In the genomic region with DNA sequence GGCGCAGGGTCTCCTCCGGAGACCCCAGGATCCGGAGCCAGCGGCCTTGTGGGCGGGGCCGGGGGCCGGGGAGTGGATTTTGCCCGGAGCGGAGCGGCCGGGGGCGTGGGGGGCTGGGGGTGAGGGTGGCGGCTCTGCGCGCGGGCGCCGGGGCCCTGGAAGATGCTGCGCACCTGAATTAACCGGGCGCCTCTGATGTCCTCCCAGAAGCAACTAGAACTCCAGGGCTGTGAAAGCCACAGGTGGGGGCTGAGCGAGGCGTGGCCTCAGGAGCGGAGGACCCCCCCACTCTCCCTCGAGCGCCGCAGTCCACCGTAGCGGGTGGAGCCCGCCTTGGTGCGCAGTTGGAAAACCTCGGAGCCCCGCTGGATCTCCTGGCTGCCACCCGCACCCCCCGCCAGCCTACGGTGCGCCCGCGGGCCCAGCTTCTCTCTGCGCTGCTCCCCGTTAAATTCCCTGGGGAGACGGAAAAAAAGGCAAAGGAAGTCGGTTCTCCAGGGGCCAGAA, we compare ENCODE assay signal across 8 cellular contexts. TPM values are rescaled to one million over a fixed set of nuclear protein-coding genes. Genes with fewer than 3 reads are reported as not detected.
DNase-seq lines count a peak whose midpoint lies in the region; ATAC-seq and TF ChIP-seq lines count a peak whose summit lies in the region.

No MANE protein-coding gene starts in this region.

- DNase-seq in GM03348 (ENCODE audit: low spot score) (peak; percentile 63), NCI-H2227 (lab: John Stamatoyannopoulos, UW; ENCODE audit: unreplicated experiment) (peak; percentile 59), body of pancreas (peak; percentile 20 to 38 (median 30)), iPS-NIHi7 (ENCODE audit: extremely low spot score) (peak; percentile 41), NCI-H2029 treated with DMSO at 0.1 percent for 48 hours (lab: John Stamatoyannopoulos, UW) (no peak)

- no peak for TF ChIP-seq CTCF in body of pancreas (IDR thresholded peaks at IDR 0.05)

- TF ChIP-seq POLR2A in body of pancreas (IDR thresholded peaks at IDR 0.05): no peak

- H3K4me3 ChIP-seq in body of pancreas (peak overlapping the region; percentile 88 to 94), skin epidermis (peak overlapping the region; percentile 74 to 95 (median 86))

- no peaks in the 10 kb centered on the region for H3K9me3 ChIP-seq in body of pancreas

- H3K36me3 ChIP-seq in body of pancreas (replicated peaks in 1 of 2; ENCODE audit: insufficient read depth in 1 of 2, low read depth in 2 of 2): no peaks in the 10 kb centered on the region

- peak overlapping the region; percentile 53 to 89 (median 84) for H3K27ac ChIP-seq in body of pancreas
- H3K27ac ChIP-seq in skin epidermis: peak overlapping the region; percentile 71 to 98 (median 90)

- 3 to 9% methylated on average over 7 to 40 of the region's 43 CpGs for WGBS in body of pancreas, 2 donors

- ATAC-seq in body of pancreas (peak; percentile 31), GM21825 (IDR thresholded peaks at IDR 0.05; ENCODE audit: unreplicated experiment) (no peak), GM21423 (IDR thresholded peaks at IDR 0.05; ENCODE audit: unreplicated experiment) (no peak)

- intact Hi-C loops in body of pancreas (cut with DNase I): no loop called here

- H3K4me1 ChIP-seq in body of pancreas: peaks cover 32% of the 10 kb centered on the region

- H3K27me3 ChIP-seq in body of pancreas: no peaks in the 10 kb centered on the region

RNA-seq across cellular contexts. Expression of gene SLC26A11, which starts 0.5 kb away (rescaled TPM):
- 10 to 100 TPM in 1 of 2 donors, 1 to 10 TPM in 1; 7.5 to 11.5 TPM for total RNA-seq in body of pancreas

RNA-seq across cellular contexts. Expression of gene SGSH, which starts 0.6 kb away (rescaled TPM):
- 10 to 100 TPM; 29.6 to 42.8 TPM for total RNA-seq in body of pancreas

RNA-seq across cellular contexts. Expression of gene RNF213, which starts 39.9 kb away (rescaled TPM):
- total RNA-seq in body of pancreas: 10 to 100 TPM; 60.7 to 69.5 TPM

RNA-seq across cellular contexts. Expression of gene CARD14, which starts 50.9 kb away (rescaled TPM):
- total RNA-seq in body of pancreas: not detected
